15 cellular contexts compared by ENCODE assay signal in genomic region chr14:74241611-74242005, GRCh38. TPM values are rescaled to one million over a fixed set of nuclear protein-coding genes. Genes with fewer than 3 reads are reported as not detected.
DNase-seq lines count a peak whose midpoint lies in the region; ATAC-seq and TF ChIP-seq lines count a peak whose summit lies in the region.
"Had no signal": no experiment of that assay in that cellular context is flagged by ENCODE, and none has a peak within 500 bp of the region (broad histone marks: within the 10 kb centered on the region; RNA-seq: fewer than 3 reads in every experiment).

No MANE protein-coding gene starts in this region.

- peak overlapping the region; percentile 91 for H3K4me2 ChIP-seq in GM23338

- peaks cover 87% of the 10 kb centered on the region for H3K27me3 ChIP-seq in GM23338 (ENCODE audit: insufficient read depth)

- in situ Hi-C loops in ACHN (cut with HindIII; ENCODE audit: low pct_ligation_motif_present, low pct_unique_long_range_greater_than_20kb, low sequenced_read_pairs) = no loop called here

- no peak overlapping the region for H3K27ac ChIP-seq in GM23338 (ENCODE audit: low read depth)
- H3K27ac ChIP-seq: GM23248, ovary had no signal

- H3K27me3 Mint-ChIP-seq in CD14-positive monocyte (ENCODE audit: low read depth in 3 of 3) (peaks cover 87 to 100% (median 91%) of the 10 kb centered on the region in 3 donors), GM23338 (ENCODE audit: insufficient read depth, low read depth, poor library complexity) (peaks cover 92% of the 10 kb centered on the region), brain (peaks cover 99% of the 10 kb centered on the region), nephron (ENCODE audit: low read depth) (peaks cover 97% of the 10 kb centered on the region)

- H3K9me3 Mint-ChIP-seq in CD14-positive monocyte (peaks cover 0 to 15% (median 5%) of the 10 kb centered on the region in 7 donors), GM23338 (peaks cover 8% of the 10 kb centered on the region), brain (peaks cover 0 to 15% (median 3%) of the 10 kb centered on the region in 5 experiments), nephron (no peaks in the 10 kb centered on the region)

- DNase-seq in CD14-positive monocyte (ENCODE audit: low spot score) (no peak), GM23338 (ENCODE audit: low spot score) (no peak), iPS-NIHi7 (ENCODE audit: extremely low spot score) (no peak), ureter (ENCODE audit: low spot score) (no peak), ACHN (no peak), midbrain (lab: John Stamatoyannopoulos, UW) (no peak)
- DNase-seq: activated effector memory CD4-positive, alpha-beta T cell treated with Interleukin-2 at 50 U/mL for 16 hours; GM23248; NCI-H1092; NCI-H774; ovary; SHP77 had no signal

- no peak for TF ChIP-seq CTCF in CD14-positive monocyte (IDR thresholded peaks at IDR 0.05)
- no peak for TF ChIP-seq CTCF in GM23338 (conservative IDR thresholded peaks at IDR 0.05; ENCODE audit: low read depth in 2 of 2)
- no peak for TF ChIP-seq CTCF in brain (conservative IDR thresholded peaks at IDR 0.05)
- TF ChIP-seq CTCF in nephron (IDR thresholded peaks at IDR 0.05; ENCODE audit: unreplicated experiment in 3 of 3) = no peak

- peak overlapping the region; percentile 95 for H2AFZ ChIP-seq in GM23338
- H2AFZ ChIP-seq: GM23248 had no signal

- ATAC-seq in GM23338 = no peak

- H3K4me3 ChIP-seq in GM23338 = peak overlapping the region; percentile 69
- H3K4me3 ChIP-seq: GM23248 had no signal

- H3K4me1 Mint-ChIP-seq in CD14-positive monocyte (peaks cover 23% of the 10 kb centered on the region), GM23338 (peaks cover 51% of the 10 kb centered on the region), brain (peaks cover 23% of the 10 kb centered on the region), nephron (peaks cover 12% of the 10 kb centered on the region)

- H3K4me1 ChIP-seq in GM23338 (ENCODE audit: insufficient read depth) = peaks cover 45% of the 10 kb centered on the region

- intact Hi-C loops in CD14-positive monocyte (cut with micrococcal nuclease) = no loop called here

- no peaks in the 10 kb centered on the region for H3K36me3 ChIP-seq in GM23338 (ENCODE audit: insufficient read depth)
- H3K36me3 ChIP-seq: ovary had no signal

- H3K9me2 ChIP-seq in GM23338 (ENCODE audit: insufficient read depth) = no peaks in the 10 kb centered on the region

- 0 out of 2 replicates have a peak, but pooled peaks cover 8% of the 10 kb centered on the region for H4K20me1 ChIP-seq in GM23338 (replicated peaks; ENCODE audit: insufficient read depth)

- peaks cover 17% of the 10 kb centered on the region; the same call in 1 of the 2 replicates for H3F3A ChIP-seq in GM23338 (replicated peaks; ENCODE audit: low read depth)

- peak overlapping the region; percentile 27 to 77 for H3K4me3 Mint-ChIP-seq in CD14-positive monocyte
- peak overlapping the region; percentile 69 for H3K4me3 Mint-ChIP-seq in GM23338
- peak overlapping the region; percentile 38 to 79 (median 73) for H3K4me3 Mint-ChIP-seq in brain
- H3K4me3 Mint-ChIP-seq in nephron = peak overlapping the region; percentile 69 to 79 (median 71)

- H3K27ac Mint-ChIP-seq in CD14-positive monocyte (peak overlapping the region in 1 of 7 donors; percentile 6), GM23338 (no peak overlapping the region), brain (no peak overlapping the region), nephron (no peak overlapping the region)

- H3K79me2 ChIP-seq in GM23338 (replicated peaks; ENCODE audit: insufficient read depth) = no peaks in the 10 kb centered on the region

- H3K36me3 Mint-ChIP-seq in CD14-positive monocyte = peaks cover 0 to 5% of the 10 kb centered on the region in 2 donors
- H3K36me3 Mint-ChIP-seq in GM23338 (ENCODE audit: low read depth) = peaks cover 2% of the 10 kb centered on the region; the same call in 1 of the 3 replicates
- H3K36me3 Mint-ChIP-seq in brain = no peaks in the 10 kb centered on the region
- no peaks in the 10 kb centered on the region for H3K36me3 Mint-ChIP-seq in nephron (ENCODE audit: low read depth)

TF ChIP-seq in GM23338, 12 proteins besides CTCF, POLR2A, EP300 and RAD21:
- TF ChIP-seq EZH2phosphoT487 (IDR thresholded peaks at IDR 0.05; ENCODE audit: unreplicated experiment) (peak; percentile 23), EZH2 (IDR thresholded peaks at IDR 0.05; ENCODE audit: low read depth, unreplicated experiment) (peak; percentile 97), POLR2AphosphoS5 (IDR thresholded peaks at IDR 0.05; ENCODE audit: low read depth) (no peak)

RNA-seq across cellular contexts. Expression of gene VSX2, which starts 2.4 kb away (rescaled TPM):
- not detected for polyA plus RNA-seq in CD14-positive monocyte
- total RNA-seq in GM23338 (2014; rRNA removed; shearing (Covaris generic)) = 0.49 and 0.66 TPM in 2 replicates
- polyA plus RNA-seq in GM23338 (2016; fragmentation: Nextera tagmentation; extraction: Ambion mirVana) = 0.35 and 0.52 TPM in 2 replicates
- polyA plus RNA-seq in brain (ENCODE audit: insufficient read depth, low read depth, low replicate concordance) = not detected
- total RNA-seq in ureter = not detected
- total RNA-seq: GM23248, kidney epithelial cell, ovary had no signal
- polyA plus RNA-seq: GM23248, ovary had no signal
